Comparison of ENCODE assay signal across 30 cellular contexts in genomic region chr11:113238721-113239120, GRCh38.
"Had no signal": no experiment of that assay in that cellular context is flagged by ENCODE, and none has a peak within 500 bp of the region (broad histone marks: within the 10 kb centered on the region; RNA-seq: fewer than 3 reads in every experiment).

No MANE protein-coding gene starts in this region.

- H3K4me1 ChIP-seq: adrenal gland, body of pancreas had no signal

- H3K27ac ChIP-seq: adrenal gland, body of pancreas, esophagus squamous epithelium, heart left ventricle, WERI-Rb-1 had no signal

- H3K27me3 ChIP-seq: adrenal gland, body of pancreas, heart left ventricle had no signal

- ATAC-seq: activated CD4-positive, CD25-positive, alpha-beta regulatory T cell treated with anti-CD3 and anti-CD28 coated beads, Interleukin-2, amount 50 U/mL, for 24 hours; activated CD8-positive, alpha-beta T cell treated with anti-CD3 and anti-CD28 coated beads for 36 hours; activated naive CD8-positive, alpha-beta T cell treated with anti-CD3 and anti-CD28 coated beads, Interleukin-2, amount 50 U/mL, for 24 hours; activated T-cell treated with anti-CD3 and anti-CD28 coated beads, Interleukin-2, amount 50 U/mL, for 4 hours; activated T-helper 17 cell treated with anti-CD3 and anti-CD28 coated beads, Interleukin-2, amount 50 U/mL, for 72 hours; body of pancreas; effector memory CD8-positive, alpha-beta T cell; heart left ventricle; T-helper 17 cell had no signal

- H3K4me3 ChIP-seq: adrenal gland, body of pancreas, esophagus squamous epithelium, heart left ventricle had no signal

- H3K9me3 ChIP-seq: adrenal gland, body of pancreas, esophagus squamous epithelium, heart left ventricle had no signal

- DNase-seq: activated B cell treated with CpG ODN at 0.5 μM for 24 hours; activated CD4-positive, alpha-beta T cell treated with anti-CD3 and anti-CD28 coated beads for 48 hours; activated CD4-positive, alpha-beta T cell treated with anti-CD3 and anti-CD28 coated beads, Interleukin-2, amount 50 U/mL, for 1 hour; activated CD4-positive, alpha-beta T cell treated with anti-CD3 and anti-CD28 coated beads, Interleukin-2, amount 50 U/mL, for 48 hours; activated CD8-positive, alpha-beta memory T cell treated with anti-CD3 and anti-CD28 coated beads for 24 hours; activated CD8-positive, alpha-beta T cell treated with anti-CD3 and anti-CD28 coated beads for 36 hours; activated effector memory CD4-positive, alpha-beta T cell treated with Interleukin-2 at 50 U/mL for 16 hours; activated gamma-delta T cell treated with Interleukin-2 at 50 U/mL for 16 hours; activated naive CD4-positive, alpha-beta T cell treated with anti-CD3 and anti-CD28 coated beads for 36 hours; activated naive CD8-positive, alpha-beta T cell treated with anti-CD3 and anti-CD28 coated beads for 36 hours; activated naive CD8-positive, alpha-beta T cell treated with anti-CD3 and anti-CD28 coated beads, Interleukin-2, amount 50 U/mL, for 24 hours; activated T-cell treated with anti-CD3 and anti-CD28 coated beads, Interleukin-2, amount 50 U/mL, for 4 hours; adrenal gland; amygdala; aorta; body of pancreas; caudate nucleus; cortex of kidney; dermis blood vessel endothelial cell; effector CD4-positive, alpha-beta T cell; effector memory CD8-positive, alpha-beta T cell; erythroblast; esophagus squamous epithelium; glutamatergic neuron; heart left ventricle; T-helper 17 cell; T1000; WERI-Rb-1 had no signal

- H3K36me3 ChIP-seq: esophagus squamous epithelium had no signal
